17 cellular contexts compared by ENCODE assay signal in genomic region chr11:19728436-19728835, GRCh38. TPM values are rescaled to one million over a fixed set of nuclear protein-coding genes. Genes with fewer than 3 reads are reported as not detected.
DNase-seq lines count a peak whose midpoint lies in the region; TF ChIP-seq lines count a peak whose summit lies in the region.
"Had no signal": no experiment of that assay in that cellular context is flagged by ENCODE, and none has a peak within 500 bp of the region (broad histone marks: within the 10 kb centered on the region; RNA-seq: fewer than 3 reads in every experiment).

No MANE protein-coding gene starts in this region.

- H3K9ac ChIP-seq in adipocyte (ENCODE audit: low read length) = no peak overlapping the region

- peaks cover 10% of the 10 kb centered on the region for H3K36me3 ChIP-seq in adipocyte (ENCODE audit: control insufficient read depth, insufficient read depth, low read length, severe bottlenecking)
- H3K36me3 ChIP-seq: cardiac muscle cell, WERI-Rb-1 had no signal

- peak; percentile 55 for DNase-seq in EL
- peak; percentile 27 for DNase-seq in adipocyte (ENCODE audit: low read depth)
- DNase-seq in fibroblast of villous mesenchyme (ENCODE audit: low read depth) = peak; percentile 39
- DNase-seq in retinal pigment epithelial cell (ENCODE audit: low read depth) = peak; percentile 81
- no peak for DNase-seq in activated effector memory CD4-positive, alpha-beta T cell treated with anti-CD3 and anti-CD28 coated beads, Interleukin-2, amount 50 U/mL, for 16 hours
- DNase-seq in HT-29 (ENCODE audit: low spot score) = no peak
- no peak for DNase-seq in activated effector memory CD4-positive, alpha-beta T cell treated with Interleukin-2 at 50 U/mL for 16 hours
- no peak for DNase-seq in SIG-M5 treated with dmso at 0.1 percent for 504 hours (lab: John Stamatoyannopoulos, UW; ENCODE audit: unreplicated experiment)
- DNase-seq: activated gamma-delta T cell treated with Interleukin-2 at 50 U/mL for 16 hours; endodermal cell; KG1; kidney glomerular epithelial cell; NCI-H1417 treated with DMSO at 0.1 percent for 48 hours; occipital lobe; stimulated activated naive CD4-positive, alpha-beta T cell treated with Interleukin-2 at 50 U/mL for 16 hours; WERI-Rb-1 had no signal

- no peak overlapping the region for H3K4me3 ChIP-seq in adipocyte (ENCODE audit: low read length)
- no peak overlapping the region for H3K4me3 ChIP-seq in fibroblast of villous mesenchyme (ENCODE audit: low read depth, low read length)
- no peak overlapping the region for H3K4me3 ChIP-seq in retinal pigment epithelial cell (ENCODE audit: low read length)
- H3K4me3 ChIP-seq: cardiac muscle cell had no signal

- no peaks in the 10 kb centered on the region for H3K27me3 ChIP-seq in adipocyte (replicated peaks; ENCODE audit: control insufficient read depth, insufficient read depth, low read length)

- TF ChIP-seq CTCF in fibroblast of villous mesenchyme (IDR thresholded peaks at IDR 0.05; ENCODE audit: insufficient read depth, low read depth, low read length) = no peak
- TF ChIP-seq CTCF in retinal pigment epithelial cell (conservative IDR thresholded peaks at IDR 0.05; ENCODE audit: low read depth, low read length) = no peak

- peaks cover 40% of the 10 kb centered on the region for H3K4me1 ChIP-seq in adipocyte (ENCODE audit: control insufficient read depth, insufficient read depth, low read length)

- H3K9me3 ChIP-seq in adipocyte (ENCODE audit: control insufficient read depth, low read length) = no peaks in the 10 kb centered on the region

RNA-seq across cellular contexts. Expression of gene NAV2, which starts 15.8 kb away (rescaled TPM):
- 11.2 and 11.3 TPM in 2 replicates for total RNA-seq in fibroblast of villous mesenchyme
- total RNA-seq in HT-29 (2014; rRNA removed; shearing (Covaris generic)) = 0.05 TPM in 2 replicates

Comparison
In these comparisons a context has a peak if more than half of its experiments do, and no peak if none do; other contexts are left out.
1. DNase-seq: peak in EL (single experiment), adipocyte (single experiment), fibroblast of villous mesenchyme (single experiment) and retinal pigment epithelial cell (single experiment); none in activated effector memory CD4-positive, alpha-beta T cell treated with anti-CD3 and anti-CD28 coated beads, Interleukin-2, amount 50 U/mL, for 16 hours (single experiment), HT-29 (single experiment), activated effector memory CD4-positive, alpha-beta T cell treated with Interleukin-2 at 50 U/mL for 16 hours (single experiment) and SIG-M5 treated with dmso at 0.1 percent for 504 hours (single experiment).
2. RNA of gene NAV2, which starts 15.8 kb away (total RNA-seq): 11.2 to 11.3 TPM in fibroblast of villous mesenchyme; 0.05 TPM in HT-29; every median in the first group is over 10 times any median in the second.